In genomic region chr16:31703526-31704128, GRCh38 we compare ENCODE assay signal across 13 cellular contexts.
DNase-seq lines count a peak whose midpoint lies in the region; ATAC-seq, FAIRE-seq and TF ChIP-seq lines count a peak whose summit lies in the region.
"Had no signal": no experiment of that assay in that cellular context is flagged by ENCODE, and none has a peak within 500 bp of the region (broad histone marks: within the 10 kb centered on the region; RNA-seq: fewer than 3 reads in every experiment).

No MANE protein-coding gene starts in this region.

- no peak overlapping the region for H2AFZ ChIP-seq in HepG2 (ENCODE audit: low read length)
- no peak overlapping the region for H2AFZ ChIP-seq in osteoblast (ENCODE audit: low read length)

- H3K27me3 ChIP-seq in HepG2 (ENCODE audit: control insufficient read depth in 1 of 2, insufficient read depth in 2 of 2, low read length in 2 of 2) (no peaks in the 10 kb centered on the region; a peak in 1 of 5 replicates), right lobe of liver (no peaks in the 10 kb centered on the region), H7 (ENCODE audit: control insufficient read depth, insufficient read depth, low read length) (no peaks in the 10 kb centered on the region), osteoblast (ENCODE audit: insufficient read depth, low read length) (no peaks in the 10 kb centered on the region)

- TF ChIP-seq CTCF in HepG2 (CRISPR knock-in tag; IDR thresholded peaks at IDR 0.05) (no peak), right lobe of liver (IDR thresholded peaks at IDR 0.05) (no peak), osteoblast (IDR thresholded peaks at IDR 0.05; ENCODE audit: extremely low read depth, low read depth, low read length) (no peak)

- H3K36me3 ChIP-seq in HepG2 (replicated peaks in 1 of 2; ENCODE audit: control insufficient read depth in 1 of 2, insufficient read depth in 2 of 2, low read length in 2 of 2) (peaks cover 53 to 71% of the 10 kb centered on the region in 2 experiments), right lobe of liver (peaks cover 0 to 45% (median 7%) of the 10 kb centered on the region in 4 donors), H7 (replicated peaks; ENCODE audit: control insufficient read depth, insufficient read depth, low read length) (peaks cover 23% of the 10 kb centered on the region), osteoblast (ENCODE audit: insufficient read depth, low read length) (peaks cover 6% of the 10 kb centered on the region)

- peak in 1 of 2 experiments; percentile 38; a peak in 1 of 4 replicates for TF ChIP-seq POLR2A in HepG2 (IDR thresholded peaks at IDR 0.05; ENCODE audit: insufficient read depth in 1 of 2, low read depth in 2 of 2, low read length in 2 of 2)
- TF ChIP-seq POLR2A in right lobe of liver (IDR thresholded peaks at IDR 0.05): no peak

- H4K20me1 ChIP-seq in HepG2 (ENCODE audit: insufficient read depth, low read length) (peaks cover 23% of the 10 kb centered on the region), osteoblast (ENCODE audit: insufficient read depth, low read length) (peaks cover 12% of the 10 kb centered on the region)

- H3K36me3 Mint-ChIP-seq in central memory CD8-positive, alpha-beta T cell (ENCODE audit: insufficient read depth): peaks cover 68% of the 10 kb centered on the region
- H3K36me3 Mint-ChIP-seq in activated naive CD8-positive, alpha-beta T cell treated with anti-CD3 and anti-CD28 coated beads for 36 hours: peaks cover 58% of the 10 kb centered on the region

- BruUV-seq in HepG2 (replicated peaks; lab: Mats Ljungman, UMichigan): no TSS peak

- TF ChIP-seq EP300 in HepG2 (IDR thresholded peaks at IDR 0.05; ENCODE audit: low read depth in 2 of 2, low read length in 2 of 2) (no peak), HepG2 (CRISPR knock-in tag; IDR thresholded peaks at IDR 0.05; ENCODE audit: borderline replicate concordance) (no peak)

- H3K4me1 ChIP-seq in HepG2 (ENCODE audit: insufficient read depth, low read length) (peaks cover 38% of the 10 kb centered on the region), right lobe of liver (no peaks in the 10 kb centered on the region), osteoblast (ENCODE audit: insufficient read depth, low read length) (peaks cover 9% of the 10 kb centered on the region)

- H3K4me1 Mint-ChIP-seq in central memory CD8-positive, alpha-beta T cell: peaks cover 34% of the 10 kb centered on the region
- peaks cover 37% of the 10 kb centered on the region for H3K4me1 Mint-ChIP-seq in activated naive CD8-positive, alpha-beta T cell treated with anti-CD3 and anti-CD28 coated beads for 36 hours

- DNase-seq in HepG2 (ENCODE audit: low spot score): no peak
- DNase-seq in right lobe of liver: no peak
- peak; percentile 3 for DNase-seq in H7
- no peak for DNase-seq in central memory CD8-positive, alpha-beta T cell (ENCODE audit: low spot score in 2 of 2)
- DNase-seq in osteoblast (ENCODE audit: insufficient read length, low spot score, missing footprints): peak; percentile 70
- DNase-seq in activated naive CD8-positive, alpha-beta T cell treated with anti-CD3 and anti-CD28 coated beads for 36 hours: no peak
- DNase-seq in activated CD4-positive, alpha-beta T cell treated with anti-CD3 and anti-CD28 coated beads for 1 hour: no peak
- DNase-seq: CD4-positive, alpha-beta memory T cell; DND-41; GF-D8 had no signal

- no peak overlapping the region for H3K9ac ChIP-seq in HepG2 (ENCODE audit: insufficient read depth, low read depth, low read length)

- ATAC-seq in HepG2 (no peak), right lobe of liver (no peak)
- ATAC-seq in central memory CD8-positive, alpha-beta T cell (replicated peaks; ENCODE audit: extremely low read depth, poor library complexity, severe bottlenecking): no peak
- ATAC-seq: HCT116 had no signal

- no peaks in the 10 kb centered on the region for H3K27me3 Mint-ChIP-seq in central memory CD8-positive, alpha-beta T cell
- H3K27me3 Mint-ChIP-seq in activated naive CD8-positive, alpha-beta T cell treated with anti-CD3 and anti-CD28 coated beads for 36 hours: no peaks in the 10 kb centered on the region
- H3K27me3 Mint-ChIP-seq: B cell; CD4-positive, alpha-beta memory T cell had no signal

- H3K4me3 ChIP-seq in HepG2 (replicated peaks in 1 of 3; ENCODE audit: insufficient read depth in 1 of 3, low read depth in 2 of 3, low read length in 3 of 3): no peak overlapping the region
- H3K4me3 ChIP-seq in right lobe of liver: no peak overlapping the region
- no peak overlapping the region for H3K4me3 ChIP-seq in H7 (ENCODE audit: insufficient read depth, low read depth, low read length)
- no peak overlapping the region for H3K4me3 ChIP-seq in osteoblast (ENCODE audit: insufficient read depth, low read length)

- no peak for TF ChIP-seq RAD21 in HepG2 (CRISPR knock-in tag; IDR thresholded peaks at IDR 0.05)

- H3K4me2 ChIP-seq in HepG2 (ENCODE audit: low read depth, low read length) (no peak overlapping the region), osteoblast (ENCODE audit: insufficient read depth, low read length) (no peak overlapping the region)

- 97% methylated on average over 3 of the region's 5 CpGs for WGBS in HepG2 (ENCODE audit: low lambda C conversion rate)
- 53% methylated on average over 3 of the region's 5 CpGs for WGBS in right lobe of liver (ENCODE audit: insufficient coverage, low coverage, low lambda C conversion rate, missing lambda C conversion rate)

- H3K4me3 Mint-ChIP-seq in central memory CD8-positive, alpha-beta T cell: peak overlapping the region; percentile 42
- no peak overlapping the region for H3K4me3 Mint-ChIP-seq in activated naive CD8-positive, alpha-beta T cell treated with anti-CD3 and anti-CD28 coated beads for 36 hours

- POLR2A ChIA-PET in HepG2 (lab: Yijun Ruan, JAX): interaction anchor here (2.0 to 3.4 kb wide), 2 partner anchors 8 to 10 kb away, joined by 12 to 131 read pairs; a partner anchor contains a TSS

- H3K9me3 Mint-ChIP-seq in central memory CD8-positive, alpha-beta T cell: no peaks in the 10 kb centered on the region
- H3K9me3 Mint-ChIP-seq in activated naive CD8-positive, alpha-beta T cell treated with anti-CD3 and anti-CD28 coated beads for 36 hours: no peaks in the 10 kb centered on the region
- H3K9me3 Mint-ChIP-seq: CD4-positive, alpha-beta memory T cell had no signal

- H3K27ac ChIP-seq in HepG2 (ENCODE audit: extremely low read length, insufficient read depth, low read length) (no peak overlapping the region), right lobe of liver (no peak overlapping the region), osteoblast (ENCODE audit: low read depth, low read length) (no peak overlapping the region)

- in situ Hi-C loops in HepG2 (cut with HindIII; ENCODE audit: extremely low pct_ligation_motif_present, low pct_unique_long_range_greater_than_20kb): loop anchor here (5.0 to 25.0 kb wide), 2 partner anchors 246 to 716 kb away; partner anchors contain the start of genes ARMC5 and HSD3B7

- no peak for FAIRE-seq in HepG2 (lab: Jason Lieb, UNC)
- FAIRE-seq: A204.1 had no signal

- intact Hi-C loops in HepG2 (cut with micrococcal nuclease; ENCODE audit: unreplicated experiment) (no loop called here), right lobe of liver (cut with DNase I) (no loop called here)

- no peak overlapping the region for H3K27ac Mint-ChIP-seq in central memory CD8-positive, alpha-beta T cell (ENCODE audit: low read depth)
- no peak overlapping the region for H3K27ac Mint-ChIP-seq in activated naive CD8-positive, alpha-beta T cell treated with anti-CD3 and anti-CD28 coated beads for 36 hours
- H3K27ac Mint-ChIP-seq: B cell had no signal

- no peaks in the 10 kb centered on the region for H3K9me3 ChIP-seq in HepG2 (ENCODE audit: low read length)
- no peaks in the 10 kb centered on the region for H3K9me3 ChIP-seq in right lobe of liver
- H3K9me3 ChIP-seq in osteoblast (ENCODE audit: low read depth, low read length): no peaks in the 10 kb centered on the region

- H3K79me2 ChIP-seq in HepG2 (ENCODE audit: insufficient read depth, low read length) (peaks cover 22% of the 10 kb centered on the region), osteoblast (ENCODE audit: insufficient read depth, low read length) (peaks cover 2% of the 10 kb centered on the region)

- CTCF ChIA-PET in HepG2 (lab: Yijun Ruan, JAX; ENCODE audit: low intra/inter-chr PET ratio, low total read pairs): no interaction called here

TF ChIP-seq in HepG2, 621 proteins besides CTCF, POLR2A, EP300 and RAD21:
- TF ChIP-seq RBM22 (optimal IDR thresholded peaks at IDR 0.05; ENCODE audit: low read length) (peak; percentile 24), NONO (IDR thresholded peaks at IDR 0.05) (no peak), NONO (CRISPR knock-in tag; conservative IDR thresholded peaks at IDR 0.05) (no peak), HOXA9 (CRISPR knock-in tag; IDR thresholded peaks at IDR 0.05; ENCODE audit: borderline replicate concordance) (peak; percentile 35; the same call in 1 of the 2 replicates), SALL1 (CRISPR knock-in tag; IDR thresholded peaks at IDR 0.05) (0 out of 2 replicates have a peak, but pooled peaks have one; percentile 25)
TF ChIP-seq in HepG2: peak in this region for 3.

Comparison
In these comparisons a context has a peak if more than half of its experiments do, and no peak if none do; other contexts are left out.
1. DNase-seq: peak in H7 (single experiment) and osteoblast (single experiment); none in HepG2 (single experiment), right lobe of liver (0 of 3), central memory CD8-positive, alpha-beta T cell (0 of 2), activated naive CD8-positive, alpha-beta T cell treated with anti-CD3 and anti-CD28 coated beads for 36 hours (single experiment) and activated CD4-positive, alpha-beta T cell treated with anti-CD3 and anti-CD28 coated beads for 1 hour (single experiment).